In genomic region chr3:71395927-71396695, GRCh38 we compare ENCODE assay signal across 10 cellular contexts.
A peak's percentile ranks its signal among the peaks of the same experiment; 100 is the strongest.
DNase-seq lines count a peak whose midpoint lies in the region; ATAC-seq and TF ChIP-seq lines count a peak whose summit lies in the region.
"Had no signal": no experiment of that assay in that cellular context is flagged by ENCODE, and none has a peak within 500 bp of the region (broad histone marks: within the 10 kb centered on the region; RNA-seq: fewer than 3 reads in every experiment).

No MANE protein-coding gene starts in this region.

- no peaks in the 10 kb centered on the region for H3K9me2 ChIP-seq in GM23248 (ENCODE audit: insufficient read depth)

- peaks cover 59% of the 10 kb centered on the region for H3K79me2 ChIP-seq in GM23248 (ENCODE audit: insufficient read depth)

- 0 out of 2 replicates have a peak, but pooled peaks cover 3% of the 10 kb centered on the region for H4K20me1 ChIP-seq in GM23248 (ENCODE audit: insufficient read depth)

- H3K9me3 ChIP-seq in GM23248 (ENCODE audit: low read depth): no peaks in the 10 kb centered on the region
- H3K9me3 ChIP-seq in adipocyte (ENCODE audit: control insufficient read depth, low read length): no peaks in the 10 kb centered on the region

- no peak for TF ChIP-seq POLR2A in erythroblast (IDR thresholded peaks at IDR 0.05; ENCODE audit: low read length)

- DNase-seq in ACHN (peak; percentile 18), GM23248 (peak; percentile 77), adipocyte (ENCODE audit: low read depth) (peak; percentile 37), left lobe of liver (ENCODE audit: low spot score) (no peak), erythroblast (lab: John Stamatoyannopoulos, UW) (no peak), GM19240 (ENCODE audit: insufficient read length, low spot score) (no peak)
- DNase-seq: activated CD8-positive, alpha-beta memory T cell treated with anti-CD3 and anti-CD28 coated beads, Interleukin-2, amount 50 U/mL, for 48 hours had no signal

- H3K9ac ChIP-seq in GM23248 (no peak overlapping the region), adipocyte (ENCODE audit: low read length) (no peak overlapping the region)

- H3K4me1 ChIP-seq in GM23248 (ENCODE audit: insufficient read depth) (peaks cover 24% of the 10 kb centered on the region), adipocyte (ENCODE audit: control insufficient read depth, insufficient read depth, low read length) (peaks cover 11% of the 10 kb centered on the region)

- ATAC-seq in left lobe of liver: peak; percentile 57
- ATAC-seq in HG03280 (IDR thresholded peaks at IDR 0.05; ENCODE audit: unreplicated experiment): no peak
- ATAC-seq in GM21717 (IDR thresholded peaks at IDR 0.05; ENCODE audit: unreplicated experiment): no peak
- ATAC-seq: HCT116 had no signal

- H3K27me3 ChIP-seq in GM23248 (replicated peaks; ENCODE audit: insufficient read depth) (no peaks in the 10 kb centered on the region), adipocyte (replicated peaks; ENCODE audit: control insufficient read depth, insufficient read depth, low read length) (no peaks in the 10 kb centered on the region)

- H3K4me3 ChIP-seq in GM23248 (no peak overlapping the region), adipocyte (ENCODE audit: low read length) (no peak overlapping the region)

- no peak overlapping the region for H2AFZ ChIP-seq in GM23248

- H3F3A ChIP-seq in GM23248 (ENCODE audit: insufficient read depth): no peaks in the 10 kb centered on the region

- 88 to 89% methylated on average over 7 of the region's 7 CpGs for WGBS in GM23248 (ENCODE audit: low coverage in 1 of 2, low lambda C conversion rate in 2 of 2, missing lambda C conversion rate in 2 of 2), 2 experiments

- in situ Hi-C loops in ACHN (cut with HindIII; ENCODE audit: low pct_ligation_motif_present, low pct_unique_long_range_greater_than_20kb, low sequenced_read_pairs): no loop called here
- in situ Hi-C loops in GM23248 (cut with MboI): no loop called here

- no peaks in the 10 kb centered on the region for H3K36me3 ChIP-seq in GM23248 (ENCODE audit: low read depth)
- no peaks in the 10 kb centered on the region for H3K36me3 ChIP-seq in adipocyte (ENCODE audit: control insufficient read depth, insufficient read depth, low read length, severe bottlenecking)

- peak overlapping the region; percentile 13 for H3K4me2 ChIP-seq in GM23248 (ENCODE audit: unreplicated experiment)

- H3K27ac ChIP-seq in GM23248: no peak overlapping the region

Comparison
In these comparisons a context has a peak if more than half of its experiments do, and no peak if none do; other contexts are left out.
1. DNase-seq: peak in ACHN (single experiment), GM23248 (single experiment) and adipocyte (single experiment); none in left lobe of liver (single experiment), erythroblast (0 of 2) and GM19240 (single experiment).